In genomic region chr4:184147858-184148799, GRCh38 we compare ENCODE assay signal across 22 cellular contexts.
DNase-seq lines count a peak whose midpoint lies in the region; ATAC-seq and TF ChIP-seq lines count a peak whose summit lies in the region.
"Had no signal": no experiment of that assay in that cellular context is flagged by ENCODE, and none has a peak within 500 bp of the region (broad histone marks: within the 10 kb centered on the region; RNA-seq: fewer than 3 reads in every experiment).

No MANE protein-coding gene starts in this region.

- POLR2A ChIA-PET in OCI-LY7 (lab: Charles Lee): interaction anchor here (0.7 kb wide), 1 partner anchor 258 kb away, joined by 4 read pairs; no protein-coding TSS in a partner anchor

- no peaks in the 10 kb centered on the region for H3K9me3 Mint-ChIP-seq in activated T-helper 1 cell treated with anti-CD3 and anti-CD28 coated beads, Interleukin-12 subunit alpha, Interleukin-12 subunit beta, Interleukin-2, Interleukin-4 antibody, amounts not matched to agents 30 ng/mL and 10 ng/mL and 1 ng/mL, durations not matched to agents 14 hours and 24 hours and 36 hours
- H3K9me3 Mint-ChIP-seq: H9 had no signal

- no peaks in the 10 kb centered on the region for H3K27me3 ChIP-seq in HL-60 (ENCODE audit: insufficient read depth, poor library complexity, severe bottlenecking)
- H3K27me3 ChIP-seq: vagina had no signal

- no peaks in the 10 kb centered on the region for H4K20me1 ChIP-seq in OCI-LY7 (ENCODE audit: insufficient read depth, low read length)

- H3K36me3 ChIP-seq in OCI-LY7 (ENCODE audit: insufficient read depth, low read length): no peaks in the 10 kb centered on the region
- H3K36me3 ChIP-seq: vagina had no signal

- peaks cover 17% of the 10 kb centered on the region for H3K4me1 Mint-ChIP-seq in activated T-helper 1 cell treated with anti-CD3 and anti-CD28 coated beads, Interleukin-12 subunit alpha, Interleukin-12 subunit beta, Interleukin-2, Interleukin-4 antibody, amounts not matched to agents 30 ng/mL and 10 ng/mL and 1 ng/mL, durations not matched to agents 14 hours and 24 hours and 36 hours (ENCODE audit: low read depth)

- 0 out of 2 replicates have a peak overlapping the region, but pooled peaks have one; percentile 8 for H3K4me2 ChIP-seq in OCI-LY7 (ENCODE audit: low read length)

- peak; percentile 35 for DNase-seq in AG10803 (ENCODE audit: low read depth)
- DNase-seq in HL-60 (ENCODE audit: low read depth in 1 of 2, low spot score in 1 of 2): peak; percentile 17 to 57
- peak; percentile 22 for DNase-seq in OCI-LY7 (ENCODE audit: low spot score)
- DNase-seq in fibroblast of the aortic adventitia (ENCODE audit: low read depth): peak; percentile 56
- no peak for DNase-seq in GM19238 (ENCODE audit: insufficient read length, low spot score)
- no peak for DNase-seq in activated T-helper 1 cell treated with anti-CD3 and anti-CD28 coated beads, Interleukin-12 subunit alpha, Interleukin-12 subunit beta, Interleukin-2, Interleukin-4 antibody, amounts not matched to agents 30 ng/mL and 10 ng/mL and 1 ng/mL, durations not matched to agents 14 hours and 24 hours and 36 hours (ENCODE audit: low spot score)
- DNase-seq: activated gamma-delta T cell; anterior cingulate cortex; cerebellar nuclear complex; H9; hippocampal formation; Karpas-422; naive thymus-derived CD4-positive, alpha-beta T cell; NCI-H1417 treated with DMSO at 0.1 percent for 48 hours; NCI-H226; NK-92 treated with Interleukin-12 subunit alpha and Interleukin-12 subunit beta, amount 100 ng/mL, for 24 hours; Right ventricle myocardium superior; stimulated activated CD4-positive, alpha-beta T cell treated with anti-CD3 and anti-CD28 coated beads, Interleukin-4, amount 100 ng/mL, for 1 hour had no signal

- H3K27ac ChIP-seq in HL-60 (replicated peaks) (peak overlapping the region; percentile 45), OCI-LY7 (ENCODE audit: low read depth, low read length, poor library complexity, severe bottlenecking) (no peak overlapping the region)
- H3K27ac ChIP-seq: skin epidermis, vagina had no signal

- BruUV-seq in OCI-LY7 (replicated peaks; lab: Mats Ljungman, UMichigan): no TSS peak

- H3K27me3 Mint-ChIP-seq in activated T-helper 1 cell treated with anti-CD3 and anti-CD28 coated beads, Interleukin-12 subunit alpha, Interleukin-12 subunit beta, Interleukin-2, Interleukin-4 antibody, amounts not matched to agents 30 ng/mL and 10 ng/mL and 1 ng/mL, durations not matched to agents 14 hours and 24 hours and 36 hours (ENCODE audit: insufficient read depth): no peaks in the 10 kb centered on the region

- H3K4me1 ChIP-seq in OCI-LY7 (ENCODE audit: insufficient read depth, low read length, poor library complexity, severe bottlenecking): no peaks in the 10 kb centered on the region

- no peak for ATAC-seq in GM18858 (IDR thresholded peaks at IDR 0.05; ENCODE audit: unreplicated experiment)
- ATAC-seq: naive thymus-derived CD4-positive, alpha-beta T cell had no signal

- H3K4me3 Mint-ChIP-seq in activated T-helper 1 cell treated with anti-CD3 and anti-CD28 coated beads, Interleukin-12 subunit alpha, Interleukin-12 subunit beta, Interleukin-2, Interleukin-4 antibody, amounts not matched to agents 30 ng/mL and 10 ng/mL and 1 ng/mL, durations not matched to agents 14 hours and 24 hours and 36 hours: no peak overlapping the region
- H3K4me3 Mint-ChIP-seq: H9 had no signal

- peak overlapping the region; percentile 19; the same call in 1 of the 2 replicates for H2AFZ ChIP-seq in OCI-LY7 (ENCODE audit: low read length)

- intact Hi-C loops in OCI-LY7 (cut with micrococcal nuclease; ENCODE audit: unreplicated experiment): no loop called here
- intact Hi-C loops in activated T-helper 1 cell treated with anti-CD3 and anti-CD28 coated beads, Interleukin-12 subunit alpha, Interleukin-12 subunit beta, Interleukin-2, Interleukin-4 antibody, amounts not matched to agents 30 ng/mL and 10 ng/mL and 1 ng/mL, durations not matched to agents 14 hours and 24 hours and 36 hours (cut with micrococcal nuclease): no loop called here

- H3K9me3 ChIP-seq in OCI-LY7 (ENCODE audit: low read length): no peaks in the 10 kb centered on the region
- H3K9me3 ChIP-seq: vagina had no signal

- no peaks in the 10 kb centered on the region for H3K79me2 ChIP-seq in OCI-LY7 (ENCODE audit: insufficient read depth, low read depth, low read length)

- no peaks in the 10 kb centered on the region for H3K36me3 Mint-ChIP-seq in activated T-helper 1 cell treated with anti-CD3 and anti-CD28 coated beads, Interleukin-12 subunit alpha, Interleukin-12 subunit beta, Interleukin-2, Interleukin-4 antibody, amounts not matched to agents 30 ng/mL and 10 ng/mL and 1 ng/mL, durations not matched to agents 14 hours and 24 hours and 36 hours (ENCODE audit: low read depth)

- H3K27ac Mint-ChIP-seq in activated T-helper 1 cell treated with anti-CD3 and anti-CD28 coated beads, Interleukin-12 subunit alpha, Interleukin-12 subunit beta, Interleukin-2, Interleukin-4 antibody, amounts not matched to agents 30 ng/mL and 10 ng/mL and 1 ng/mL, durations not matched to agents 14 hours and 24 hours and 36 hours: no peak overlapping the region
- H3K27ac Mint-ChIP-seq: H9 had no signal

- TF ChIP-seq CTCF in AG10803 (conservative IDR thresholded peaks at IDR 0.05; ENCODE audit: low read length): no peak
- TF ChIP-seq CTCF in HL-60 (IDR thresholded peaks at IDR 0.05; ENCODE audit: insufficient read depth, low read length): no peak
- no peak for TF ChIP-seq CTCF in OCI-LY7 (conservative IDR thresholded peaks at IDR 0.05; ENCODE audit: low read length)
- no peak for TF ChIP-seq CTCF in fibroblast of the aortic adventitia (IDR thresholded peaks at IDR 0.05; ENCODE audit: insufficient read depth, low read length)

- no peaks in the 10 kb centered on the region for H3K9me2 ChIP-seq in OCI-LY7 (ENCODE audit: insufficient read depth, low read length)

- no peak overlapping the region for H3K4me3 ChIP-seq in AG10803 (ENCODE audit: low read length)
- no peak overlapping the region for H3K4me3 ChIP-seq in HL-60 (replicated peaks; ENCODE audit: insufficient read depth, low read length)
- no peak overlapping the region for H3K4me3 ChIP-seq in OCI-LY7 (ENCODE audit: low read depth, low read length, poor library complexity, severe bottlenecking)
- no peak overlapping the region for H3K4me3 ChIP-seq in fibroblast of the aortic adventitia (ENCODE audit: low read depth, low read length)
- H3K4me3 ChIP-seq: lung, skin epidermis, vagina had no signal

- CTCF ChIA-PET in OCI-LY7 (lab: Charles Lee; ENCODE audit: unreplicated experiment): no interaction called here

Comparison
In these comparisons a context has a peak if more than half of its experiments do, and no peak if none do; other contexts are left out.
1. DNase-seq: peak in AG10803 (single experiment), HL-60 (2 of 2), OCI-LY7 (single experiment) and fibroblast of the aortic adventitia (single experiment); none in GM19238 (single experiment) and activated T-helper 1 cell treated with anti-CD3 and anti-CD28 coated beads, Interleukin-12 subunit alpha, Interleukin-12 subunit beta, Interleukin-2, Interleukin-4 antibody, amounts not matched to agents 30 ng/mL and 10 ng/mL and 1 ng/mL, durations not matched to agents 14 hours and 24 hours and 36 hours (single experiment).